Comparison of ENCODE assay signal across 10 cellular contexts in the genomic region with DNA sequence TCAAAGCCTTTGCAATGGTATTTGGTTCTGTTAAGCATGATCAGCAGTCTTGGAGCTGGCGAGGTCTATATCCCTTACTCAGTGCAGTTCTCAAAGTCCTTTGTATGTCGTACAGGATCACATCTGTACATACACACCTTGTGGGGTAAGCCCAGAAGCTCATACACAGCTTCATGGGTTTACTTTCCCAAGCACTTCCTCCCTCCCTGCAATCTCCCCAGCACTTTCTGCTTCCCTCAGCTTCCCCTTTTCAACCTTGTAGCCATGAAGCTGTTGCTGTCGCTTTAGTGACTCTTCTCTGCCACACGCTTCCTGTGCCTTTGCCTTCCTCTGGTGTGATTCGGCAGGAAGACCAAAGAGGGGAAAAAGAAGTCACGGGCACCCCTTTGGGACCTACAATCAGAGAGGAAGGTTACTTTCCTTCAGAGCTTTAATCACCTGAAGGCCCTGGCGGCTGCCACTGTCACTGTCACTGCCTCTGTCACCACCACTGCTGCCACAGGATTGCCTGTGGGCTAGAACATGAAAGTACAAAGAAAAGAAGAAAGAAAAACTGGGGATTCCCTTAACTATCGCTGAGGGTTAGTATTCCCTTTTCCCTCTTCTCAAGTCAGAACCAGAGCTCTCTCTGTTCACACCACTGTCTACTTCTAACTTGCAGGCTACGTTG. TPM values are rescaled to one million over a fixed set of nuclear protein-coding genes. Genes with fewer than 3 reads are reported as not detected.
DNase-seq lines count a peak whose midpoint lies in the region; ATAC-seq, FAIRE-seq and TF ChIP-seq lines count a peak whose summit lies in the region.
"Not testable (repeated sequence)": the region's sequence is repeated elsewhere in the genome, so short reads cannot be mapped to it uniquely, and the experiment has no call there.
"Had no signal": no experiment of that assay in that cellular context is flagged by ENCODE, and none has a peak within 500 bp of the region (broad histone marks: within the 10 kb centered on the region; RNA-seq: fewer than 3 reads in every experiment).

No MANE protein-coding gene starts in this region.

- CTCF ChIA-PET in T-cell (lab: Charles Lee); GM12878 (lab: Yijun Ruan, JAX): not testable (repeated sequence)

- FAIRE-seq in GM12878 (lab: Jason Lieb, UNC): peak; percentile 97

- not testable (repeated sequence) for H3K27ac Mint-ChIP-seq in T-cell; stimulated activated memory B cell treated with anti-CD40 and anti-IgM and Interleukin-4, amounts not matched to agents 10 μg/mL and 1 μg/mL and 100 μg/mL, for 72 hours

- not testable (repeated sequence) for H3K36me3 Mint-ChIP-seq in T-cell; stimulated activated memory B cell treated with anti-CD40 and anti-IgM and Interleukin-4, amounts not matched to agents 10 μg/mL and 1 μg/mL and 100 μg/mL, for 72 hours

- not testable (repeated sequence) for H3K9me3 ChIP-seq in GM12878 (replicated peaks; ENCODE audit: control insufficient read depth, insufficient read depth, low read length)

- in situ Hi-C loops in GM12878 (cut with MboI): not testable (repeated sequence)

- POLR2A ChIA-PET in T-cell (lab: Charles Lee); GM12878 (lab: Charles Lee): not testable (repeated sequence)

- H2AFZ ChIP-seq in GM12878 (ENCODE audit: control insufficient read depth, low read depth, low read length): not testable (repeated sequence)

- not testable (repeated sequence) for H4K20me1 ChIP-seq in GM12878 (ENCODE audit: control insufficient read depth, insufficient read depth)

- not testable (repeated sequence) for H3K4me1 Mint-ChIP-seq in T-cell; stimulated activated memory B cell treated with anti-CD40 and anti-IgM and Interleukin-4, amounts not matched to agents 10 μg/mL and 1 μg/mL and 100 μg/mL, for 72 hours

- not testable (repeated sequence) for H3K4me1 ChIP-seq in GM12878 (ENCODE audit: control insufficient read depth, insufficient read depth, low read length)

- H3K27ac ChIP-seq in GM12878 (ENCODE audit: control insufficient read depth, insufficient read depth): not testable (repeated sequence)

- H3K4me3 Mint-ChIP-seq in T-cell; stimulated activated memory B cell treated with anti-CD40 and anti-IgM and Interleukin-4, amounts not matched to agents 10 μg/mL and 1 μg/mL and 100 μg/mL, for 72 hours: not testable (repeated sequence)

- not testable (repeated sequence) for H3K4me3 ChIP-seq in GM12878

- intact Hi-C loops in GM12878 (cut with micrococcal nuclease; ENCODE audit: unreplicated experiment): not testable (repeated sequence)

- not testable (repeated sequence) for TF ChIP-seq RAD21 in GM12878 (IDR thresholded peaks at IDR 0.05; ENCODE audit: insufficient read depth, low read depth, low read length)

- not testable (repeated sequence) for H3K4me2 ChIP-seq in GM12878 (ENCODE audit: control insufficient read depth, insufficient read depth)

- not testable (repeated sequence) for DNase-seq in T-cell; GM12878 (ENCODE audit: low read depth, low spot score)

- not testable (repeated sequence) for H3K27me3 ChIP-seq in GM12878 (replicated peaks in 1 of 2; ENCODE audit: control insufficient read depth in 2 of 2, insufficient read depth in 2 of 2, low read length in 1 of 2)

- H3K36me3 ChIP-seq in GM12878 (ENCODE audit: control insufficient read depth in 2 of 2, insufficient read depth in 2 of 2, low read length in 1 of 2): not testable (repeated sequence)

- not testable (repeated sequence) for H3K9me3 Mint-ChIP-seq in T-cell; stimulated activated memory B cell treated with anti-CD40 and anti-IgM and Interleukin-4, amounts not matched to agents 10 μg/mL and 1 μg/mL and 100 μg/mL, for 72 hours

- SMC1A ChIA-PET in GM12878 (lab: Charles Lee; ENCODE audit: uncharacterized antibody, unreplicated experiment): not testable (repeated sequence)

- H3K79me2 ChIP-seq in GM12878 (ENCODE audit: control insufficient read depth, insufficient read depth, low read length): not testable (repeated sequence)

- not testable (repeated sequence) for TF ChIP-seq EP300 in GM12878 (IDR thresholded peaks at IDR 0.05; ENCODE audit: borderline replicate concordance in 1 of 2, control insufficient read depth in 1 of 2, low read depth in 2 of 2, low read length in 2 of 2)

- H3K27me3 Mint-ChIP-seq in T-cell; stimulated activated memory B cell treated with anti-CD40 and anti-IgM and Interleukin-4, amounts not matched to agents 10 μg/mL and 1 μg/mL and 100 μg/mL, for 72 hours: not testable (repeated sequence)

- TF ChIP-seq CTCF in GM12878 (IDR thresholded peaks at IDR 0.05 in 2 of 3, conservative IDR thresholded peaks at IDR 0.05 in 1 of 3; ENCODE audit: control insufficient read depth in 2 of 3, extremely low read depth in 1 of 3, insufficient read depth in 1 of 3, low read depth in 3 of 3, low read length in 3 of 3): not testable (repeated sequence)

- peak; percentile 58 for ATAC-seq in GM18498 (IDR thresholded peaks at IDR 0.05; ENCODE audit: unreplicated experiment)
- ATAC-seq in GM19328 (IDR thresholded peaks at IDR 0.05; ENCODE audit: unreplicated experiment): peak; percentile 55
- ATAC-seq in GM21528 (IDR thresholded peaks at IDR 0.05; ENCODE audit: low FRiP score, unreplicated experiment): peak; percentile 75
- ATAC-seq in HG02763 (IDR thresholded peaks at IDR 0.05; ENCODE audit: unreplicated experiment): peak; percentile 50
- ATAC-seq in HG03135 (IDR thresholded peaks at IDR 0.05; ENCODE audit: unreplicated experiment): peak; percentile 77
- ATAC-seq in T-cell (replicated peaks in 1 of 4): peak; percentile 73 to 94 (median 82)
- ATAC-seq in GM12878: peak; percentile 92
- peak; percentile 55 for ATAC-seq in stimulated activated memory B cell treated with anti-CD40 and anti-IgM and Interleukin-4, amounts not matched to agents 10 μg/mL and 1 μg/mL and 100 μg/mL, for 72 hours

- RAD21 ChIA-PET in GM12878 (lab: Charles Lee; ENCODE audit: unreplicated experiment): not testable (repeated sequence)

- TF ChIP-seq POLR2A in GM12878 (IDR thresholded peaks at IDR 0.05; ENCODE audit: low read depth, low read length): not testable (repeated sequence)

- WGBS in GM12878 (ENCODE audit: insufficient coverage, insufficient replicate concordance, low lambda C conversion rate, missing lambda C conversion rate): no CpG with 5 or more reads among the region's 9 CpGs

- not testable (repeated sequence) for BruUV-seq in GM12878 (replicated peaks; lab: Mats Ljungman, UMichigan)

- H3K9ac ChIP-seq in GM12878 (ENCODE audit: control insufficient read depth, insufficient read depth, low read length): not testable (repeated sequence)

RNA-seq across cellular contexts. Expression of gene F8A3, which starts 8.0 kb away (rescaled TPM):
- total RNA-seq in T-cell (10 to 100 TPM in 2 of 5 donors, 1 to 10 TPM in 2, not detected in 1; 1.6 to 17.0 (median 11.1) TPM), GM12878 (2014; rRNA removed) (0.49 and 1.3 TPM in 2 replicates), GM12878 (2014; rRNA removed; fragmentation: Illumina TruSeq; extraction: Trizol) (not detected in 2 replicates), GM12878 (2021) (1.1 and 2.4 TPM in 2 replicates)
- total RNA-seq in GM12878 (2013; cell fraction: nucleolus; rRNA removed): not detected in 2 replicates
- polyA plus RNA-seq in GM12878 (2011; ENCODE audit: low read depth): 0.26 TPM
- polyA plus RNA-seq in GM12878 (2011; rRNA removed) (0.04 TPM in 1 of 2 replicates, not detected in the other), GM12878 (2014; fragmentation: Illumina TruSeq; extraction: Trizol) (0.13 and 0.29 TPM in 2 replicates), GM12878 (2014; fragmentation: Nextera tagmentation; extraction: Ambion mirVana) (under 1 TPM in 1 of 2 experiments, not detected in 1; 0.13 TPM), GM12878 (2014; rRNA removed) (1.1 and 3.2 TPM in 2 replicates), GM12878 (2016; fragmentation: Nextera tagmentation; extraction: Ambion mirVana) (under 1 TPM in 1 of 2 experiments, not detected in 1; 0.28 TPM)
- 0.06 and 0.12 TPM in 2 replicates for polyA plus RNA-seq in GM12878 (2011; cell fraction: cytosol; rRNA removed)
- 0.12 TPM in 1 of 2 replicates, not detected in the other for polyA plus RNA-seq in GM12878 (2011; cell fraction: nucleus; rRNA removed)
- polyA plus RNA-seq in GM12878 (2012): 0.24 and 0.65 TPM in 2 replicates
- 0.10 TPM in 1 of 2 replicates, not detected in the other for polyA minus RNA-seq in GM12878 (2011; rRNA and poly(A)+ RNA removed)
- not detected in 2 replicates for polyA minus RNA-seq in GM12878 (2011; cell fraction: cytosol; rRNA and poly(A)+ RNA removed)
- not detected in 2 replicates for polyA minus RNA-seq in GM12878 (2011; cell fraction: nucleus; rRNA and poly(A)+ RNA removed)
- total RNA-seq: Daoy, lower lobe of right lung had no signal
